Comparison of ENCODE assay signal across 14 cellular contexts in genomic region chr10:102267748-102268147, GRCh38. TPM values are rescaled to one million over a fixed set of nuclear protein-coding genes. Genes with fewer than 3 reads are reported as not detected.
A peak's percentile ranks its signal among the peaks of the same experiment; 100 is the strongest.
DNase-seq lines count a peak whose midpoint lies in the region; ATAC-seq and TF ChIP-seq lines count a peak whose summit lies in the region.
"Had no signal": no experiment of that assay in that cellular context is flagged by ENCODE, and none has a peak within 500 bp of the region (broad histone marks: within the 10 kb centered on the region; RNA-seq: fewer than 3 reads in every experiment).

No MANE protein-coding gene starts in this region.

- no peaks in the 10 kb centered on the region for H3K36me3 ChIP-seq in breast epithelium
- peaks cover 0 to 7% of the 10 kb centered on the region in 2 donors for H3K36me3 ChIP-seq in gastroesophageal sphincter
- H3K36me3 ChIP-seq in upper lobe of right lung = peaks cover 22% of the 10 kb centered on the region

- intact Hi-C loops in MCF 10A (cut with micrococcal nuclease) = no loop called here
- intact Hi-C loops in breast epithelium (cut with DNase I; ENCODE audit: low total_unique reads) = no loop called here
- intact Hi-C loops in upper lobe of right lung (cut with DNase I) = no loop called here

- H3K27me3 Mint-ChIP-seq in MCF 10A (ENCODE audit: insufficient read depth, unreplicated experiment) = no peaks in the 10 kb centered on the region
- H3K27me3 Mint-ChIP-seq in activated naive CD8-positive, alpha-beta T cell treated with anti-CD3 and anti-CD28 coated beads, Interleukin-2, amount 50 U/mL, for 24 hours = no peaks in the 10 kb centered on the region
- H3K27me3 Mint-ChIP-seq: CD4-positive, alpha-beta T cell; IgD-negative memory B cell had no signal

- H3K4me1 ChIP-seq in breast epithelium (no peaks in the 10 kb centered on the region), gastroesophageal sphincter (peaks cover 7 to 45% (median 17%) of the 10 kb centered on the region in 3 donors), upper lobe of right lung (peaks cover 27% of the 10 kb centered on the region)

- CTCF ChIA-PET in MCF 10A (lab: Yijun Ruan, JAX) = interaction anchor here (1.3 to 1.4 kb wide), 2 partner anchors 11 to 84 kb away, joined by 5 read pairs; no protein-coding TSS in a partner anchor

- POLR2A ChIA-PET in MCF 10A (lab: Yijun Ruan, JAX) = interaction anchor here (0.7 to 2.0 kb wide), 3 partner anchors 16 to 283 kb away, joined by 3 to 7 read pairs (median 3); no protein-coding TSS in a partner anchor

- H3K9me3 ChIP-seq in breast epithelium (no peaks in the 10 kb centered on the region), gastroesophageal sphincter (no peaks in the 10 kb centered on the region), upper lobe of right lung (no peaks in the 10 kb centered on the region)

- ATAC-seq in activated naive CD8-positive, alpha-beta T cell treated with anti-CD3 and anti-CD28 coated beads, Interleukin-2, amount 50 U/mL, for 24 hours = peak; percentile 95
- ATAC-seq in gastroesophageal sphincter (peak; percentile 74), upper lobe of right lung (no peak), HG03135 (IDR thresholded peaks at IDR 0.05; ENCODE audit: unreplicated experiment) (no peak), GM18909 (IDR thresholded peaks at IDR 0.05; ENCODE audit: poor library complexity, unreplicated experiment) (no peak)

- H3K4me3 Mint-ChIP-seq in MCF 10A (ENCODE audit: unreplicated experiment) = no peak overlapping the region
- H3K4me3 Mint-ChIP-seq in activated naive CD8-positive, alpha-beta T cell treated with anti-CD3 and anti-CD28 coated beads, Interleukin-2, amount 50 U/mL, for 24 hours = peak overlapping the region; percentile 55
- H3K4me3 Mint-ChIP-seq: CD4-positive, alpha-beta T cell; IgD-negative memory B cell had no signal

- H3K27ac ChIP-seq in breast epithelium (no peak overlapping the region), gastroesophageal sphincter (peak overlapping the region in 2 of 4 donors; percentile 16 to 20), upper lobe of right lung (peak overlapping the region; percentile 11)

- H3K4me1 Mint-ChIP-seq in MCF 10A (ENCODE audit: insufficient read depth, unreplicated experiment) = peaks cover 17% of the 10 kb centered on the region
- H3K4me1 Mint-ChIP-seq in activated naive CD8-positive, alpha-beta T cell treated with anti-CD3 and anti-CD28 coated beads, Interleukin-2, amount 50 U/mL, for 24 hours = peaks cover 55% of the 10 kb centered on the region

- DNase-seq in MCF 10A (ENCODE audit: unreplicated experiment) (peak; percentile 59), breast epithelium (ENCODE audit: low spot score in 2 of 2) (no peak), upper lobe of right lung (no peak), nucleus accumbens (lab: John Stamatoyannopoulos, UW) (no peak)
- no peak for DNase-seq in activated naive CD8-positive, alpha-beta T cell treated with anti-CD3 and anti-CD28 coated beads, Interleukin-2, amount 50 U/mL, for 24 hours
- DNase-seq: activated CD8-positive, alpha-beta memory T cell treated with anti-CD3 and anti-CD28 coated beads, Interleukin-2, amount 50 U/mL, for 48 hours; CD4-positive, alpha-beta T cell; effector CD4-positive, alpha-beta T cell; NCI-H345; Right ventricle myocardium superior had no signal

- H3K27me3 ChIP-seq in breast epithelium (no peaks in the 10 kb centered on the region), gastroesophageal sphincter (no peaks in the 10 kb centered on the region), upper lobe of right lung (no peaks in the 10 kb centered on the region)

- no peak for TF ChIP-seq CTCF in MCF 10A (IDR thresholded peaks at IDR 0.05; ENCODE audit: unreplicated experiment)
- TF ChIP-seq CTCF in breast epithelium (IDR thresholded peaks at IDR 0.05) = no peak
- TF ChIP-seq CTCF in gastroesophageal sphincter (IDR thresholded peaks at IDR 0.05) = no peak
- TF ChIP-seq CTCF in upper lobe of right lung (IDR thresholded peaks at IDR 0.05) = no peak

- TF ChIP-seq POLR2A in breast epithelium (IDR thresholded peaks at IDR 0.05) = no peak
- no peak for TF ChIP-seq POLR2A in gastroesophageal sphincter (IDR thresholded peaks at IDR 0.05)

- BruUV-seq in MCF 10A (replicated peaks; lab: Mats Ljungman, UMichigan) = no TSS peak

- TF ChIP-seq EP300 in gastroesophageal sphincter (IDR thresholded peaks at IDR 0.05) = no peak

- no peak overlapping the region for H3K4me3 ChIP-seq in breast epithelium
- H3K4me3 ChIP-seq in gastroesophageal sphincter = no peak overlapping the region
- H3K4me3 ChIP-seq in upper lobe of right lung = no peak overlapping the region

- H3K36me3 Mint-ChIP-seq in MCF 10A (ENCODE audit: insufficient read depth, unreplicated experiment) = peaks cover 28% of the 10 kb centered on the region
- H3K36me3 Mint-ChIP-seq in activated naive CD8-positive, alpha-beta T cell treated with anti-CD3 and anti-CD28 coated beads, Interleukin-2, amount 50 U/mL, for 24 hours (ENCODE audit: low read depth) = peaks cover 27% of the 10 kb centered on the region

- H3K27ac Mint-ChIP-seq in MCF 10A (ENCODE audit: low read depth, unreplicated experiment) = no peak overlapping the region
- H3K27ac Mint-ChIP-seq in activated naive CD8-positive, alpha-beta T cell treated with anti-CD3 and anti-CD28 coated beads, Interleukin-2, amount 50 U/mL, for 24 hours = peak overlapping the region; percentile 94
- H3K27ac Mint-ChIP-seq: CD4-positive, alpha-beta T cell had no signal

- no peaks in the 10 kb centered on the region for H3K9me3 Mint-ChIP-seq in MCF 10A (ENCODE audit: unreplicated experiment)
- no peaks in the 10 kb centered on the region for H3K9me3 Mint-ChIP-seq in activated naive CD8-positive, alpha-beta T cell treated with anti-CD3 and anti-CD28 coated beads, Interleukin-2, amount 50 U/mL, for 24 hours
- H3K9me3 Mint-ChIP-seq: CD4-positive, alpha-beta T cell; IgD-negative memory B cell had no signal

RNA-seq across cellular contexts. Expression of gene GBF1, which starts 22.4 kb away (rescaled TPM):
- 50.0 and 50.6 TPM in 2 replicates for total RNA-seq in MCF 10A (2022)
- total RNA-seq in breast epithelium = 10 to 100 TPM; 25.8 to 32.1 (median 25.9) TPM
- 10 to 100 TPM; 32.0 to 54.7 (median 39.4) TPM for total RNA-seq in gastroesophageal sphincter
- total RNA-seq in upper lobe of right lung = 38.5 TPM

RNA-seq across cellular contexts. Expression of gene PITX3, which starts 26.4 kb away (rescaled TPM):
- total RNA-seq in MCF 10A (2022) = not detected in 2 replicates
- total RNA-seq in breast epithelium = not detected
- under 1 TPM in 1 of 4 donors, not detected in 3; 0.30 TPM for total RNA-seq in gastroesophageal sphincter
- total RNA-seq in upper lobe of right lung = not detected
- total RNA-seq: CD4-positive, alpha-beta T cell had no signal

RNA-seq across cellular contexts. Expression of gene ELOVL3, which starts 41.6 kb away (rescaled TPM):
- total RNA-seq in MCF 10A (2022) = not detected in 2 replicates
- total RNA-seq in breast epithelium = 1 to 10 TPM in 1 of 3 donors, under 1 TPM in 2; 0.66 to 2.2 (median 0.88) TPM
- under 1 TPM in 1 of 4 donors, not detected in 3; 0.81 TPM for total RNA-seq in gastroesophageal sphincter
- 0.87 TPM for total RNA-seq in upper lobe of right lung
- total RNA-seq: CD4-positive, alpha-beta T cell had no signal

Comparison
In these comparisons a context has a peak if more than half of its experiments do, and no peak if none do; other contexts are left out.
1. ATAC-seq: peak in activated naive CD8-positive, alpha-beta T cell treated with anti-CD3 and anti-CD28 coated beads, Interleukin-2, amount 50 U/mL, for 24 hours (single experiment) and gastroesophageal sphincter (single experiment); none in upper lobe of right lung (single experiment), HG03135 (single experiment) and GM18909 (single experiment).